ENCODE assay signal across 13 cellular contexts in genomic region chr10:132856869-132857524, GRCh38.
"Had no signal": no experiment of that assay in that cellular context is flagged by ENCODE, and none has a peak within 500 bp of the region (broad histone marks: within the 10 kb centered on the region; RNA-seq: fewer than 3 reads in every experiment).

No MANE protein-coding gene starts in this region.

- H3K4me3 ChIP-seq: colonic mucosa, SJSA1, skin epidermis, stomach, thoracic aorta had no signal

- H3K27me3 ChIP-seq: colonic mucosa had no signal

- H3K4me1 Mint-ChIP-seq: activated CD4-positive, alpha-beta memory T cell treated with anti-CD3 and anti-CD28 coated beads, Interleukin-2, amount 10 ng/mL, durations not matched to agents 7 days and 5 days; activated CD4-positive, alpha-beta T cell treated with anti-CD3 and anti-CD28 coated beads for 36 hours; activated naive CD8-positive, alpha-beta T cell treated with anti-CD3 and anti-CD28 coated beads, Interleukin-2, amount 50 U/mL, for 24 hours; neural crest cell had no signal

- H3K27ac Mint-ChIP-seq: activated CD4-positive, alpha-beta memory T cell treated with anti-CD3 and anti-CD28 coated beads, Interleukin-2, amount 10 ng/mL, durations not matched to agents 7 days and 5 days; activated CD4-positive, alpha-beta T cell treated with anti-CD3 and anti-CD28 coated beads for 36 hours; activated naive CD8-positive, alpha-beta T cell treated with anti-CD3 and anti-CD28 coated beads, Interleukin-2, amount 50 U/mL, for 24 hours; activated T-helper 2 cell treated with anti-CD3 and anti-CD28 coated beads, Interferon-gamma antibody, Interleukin-2, Interleukin-4, amounts not matched to agents 10 μg/mL and 5 μg/mL and 100 μg/mL, durations not matched to agents 14 hours and 24 hours and 36 hours; mesothelial cell of epicardium had no signal

- H3K4me3 Mint-ChIP-seq: activated CD4-positive, alpha-beta memory T cell treated with anti-CD3 and anti-CD28 coated beads, Interleukin-2, amount 10 ng/mL, durations not matched to agents 7 days and 5 days; activated CD4-positive, alpha-beta T cell treated with anti-CD3 and anti-CD28 coated beads for 36 hours; activated naive CD8-positive, alpha-beta T cell treated with anti-CD3 and anti-CD28 coated beads, Interleukin-2, amount 50 U/mL, for 24 hours; mesothelial cell of epicardium; neural crest cell had no signal

- DNase-seq: activated CD4-positive, alpha-beta memory T cell treated with anti-CD3 and anti-CD28 coated beads, Interleukin-2, amount 10 ng/mL, durations not matched to agents 7 days and 5 days; activated CD4-positive, alpha-beta T cell treated with anti-CD3 and anti-CD28 coated beads for 36 hours; activated naive CD8-positive, alpha-beta T cell treated with anti-CD3 and anti-CD28 coated beads, Interleukin-2, amount 50 U/mL, for 24 hours; colonic mucosa; effector CD4-positive, alpha-beta T cell; foreskin melanocyte; stomach had no signal

- ATAC-seq: activated CD4-positive, alpha-beta T cell treated with anti-CD3 and anti-CD28 coated beads for 36 hours; activated naive CD8-positive, alpha-beta T cell treated with anti-CD3 and anti-CD28 coated beads, Interleukin-2, amount 50 U/mL, for 24 hours had no signal

- H3K36me3 ChIP-seq: colonic mucosa, SJSA1, thoracic aorta had no signal

- H3K9me3 ChIP-seq: colonic mucosa, SJSA1, thoracic aorta had no signal

- H3K27ac ChIP-seq: colonic mucosa, SJSA1, skin epidermis, stomach, thoracic aorta had no signal

- H3K9me3 Mint-ChIP-seq: activated CD4-positive, alpha-beta memory T cell treated with anti-CD3 and anti-CD28 coated beads, Interleukin-2, amount 10 ng/mL, durations not matched to agents 7 days and 5 days; activated T-helper 2 cell treated with anti-CD3 and anti-CD28 coated beads, Interferon-gamma antibody, Interleukin-2, Interleukin-4, amounts not matched to agents 10 μg/mL and 5 μg/mL and 100 μg/mL, durations not matched to agents 14 hours and 24 hours and 36 hours; neural crest cell had no signal

- H3K4me1 ChIP-seq: colonic mucosa, SJSA1 had no signal

- H3K36me3 Mint-ChIP-seq: mesothelial cell of epicardium had no signal
